In the genomic region with DNA sequence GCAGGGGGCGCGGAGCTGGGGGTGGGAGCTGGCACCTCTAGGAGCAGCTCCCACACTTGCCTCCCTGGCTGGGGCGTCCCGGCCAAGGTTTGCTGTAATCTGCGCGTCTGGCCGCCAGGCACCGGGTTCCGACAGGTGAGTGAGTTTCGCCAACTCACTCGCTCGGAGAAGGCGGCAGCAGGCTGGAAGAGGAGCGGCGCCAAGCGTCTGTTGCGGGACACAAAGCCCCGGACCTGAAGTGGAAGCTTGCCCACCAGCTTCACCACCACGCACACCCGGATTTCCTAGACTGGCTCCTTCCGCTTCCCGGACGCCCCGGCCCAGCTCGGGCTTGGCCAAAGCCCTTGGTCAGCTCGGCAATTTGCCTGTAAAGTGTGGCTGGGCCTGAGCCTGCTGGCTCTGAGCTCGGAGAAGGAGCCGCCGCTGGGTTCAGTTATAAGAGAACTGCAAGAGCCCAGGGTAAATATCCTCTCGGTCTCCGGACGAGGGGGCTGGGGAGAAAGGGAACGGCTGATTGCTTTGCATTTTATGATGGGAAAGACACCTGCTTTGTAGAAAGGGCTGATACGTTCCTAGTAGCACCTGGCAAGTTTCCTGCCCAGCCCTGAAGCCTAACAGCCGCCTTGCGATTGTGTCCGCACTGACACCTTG, we compare ENCODE assay signal across 8 cellular contexts. TPM values are rescaled to one million over a fixed set of nuclear protein-coding genes. Genes with fewer than 3 reads are reported as not detected.
DNase-seq lines count a peak whose midpoint lies in the region; ATAC-seq and TF ChIP-seq lines count a peak whose summit lies in the region.

No MANE protein-coding gene starts in this region.

- TF ChIP-seq POLR2A in heart left ventricle (IDR thresholded peaks at IDR 0.05), result no peak

- H3K27ac ChIP-seq in heart left ventricle, result peak overlapping the region in 11 of 12 donors; percentile 23 to 79 (median 61)

- no peaks in the 10 kb centered on the region for H3K9me3 Mint-ChIP-seq in activated CD4-positive, alpha-beta T cell treated with anti-CD3 and anti-CD28 coated beads, Interleukin-2, amount 10 ng/mL, durations not matched to agents 7 days and 5 days
- no peaks in the 10 kb centered on the region for H3K9me3 Mint-ChIP-seq in activated T-cell treated with anti-CD3 and anti-CD28 coated beads, Interleukin-2, amount 50 U/mL, for 4 hours

- peaks cover 2% of the 10 kb centered on the region for H3K36me3 Mint-ChIP-seq in activated CD4-positive, alpha-beta T cell treated with anti-CD3 and anti-CD28 coated beads, Interleukin-2, amount 10 ng/mL, durations not matched to agents 7 days and 5 days (ENCODE audit: low read depth)
- no peaks in the 10 kb centered on the region for H3K36me3 Mint-ChIP-seq in activated T-cell treated with anti-CD3 and anti-CD28 coated beads, Interleukin-2, amount 50 U/mL, for 4 hours (ENCODE audit: insufficient read depth)

- WGBS in heart left ventricle, 4 donors, result 3 to 7% (median 4%) methylated on average over 19 to 37 of the region's 37 CpGs

- H3K36me3 ChIP-seq in heart left ventricle, result no peaks in the 10 kb centered on the region

- CTCF ChIA-PET in activated CD4-positive, alpha-beta T cell treated with anti-CD3 and anti-CD28 coated beads, Interleukin-2, amount 10 ng/mL, durations not matched to agents 7 days and 5 days (lab: Charles Lee), result interaction anchor here (0.7 kb wide), 1 partner anchor 107 kb away, joined by 3 read pairs; no protein-coding TSS in a partner anchor

- H3K27me3 Mint-ChIP-seq in activated CD4-positive, alpha-beta T cell treated with anti-CD3 and anti-CD28 coated beads, Interleukin-2, amount 10 ng/mL, durations not matched to agents 7 days and 5 days, result peaks cover 46% of the 10 kb centered on the region
- peaks cover 45% of the 10 kb centered on the region for H3K27me3 Mint-ChIP-seq in activated T-cell treated with anti-CD3 and anti-CD28 coated beads, Interleukin-2, amount 50 U/mL, for 4 hours (ENCODE audit: low read depth)

- H3K9me3 ChIP-seq in heart left ventricle, result no peaks in the 10 kb centered on the region

- H3K27me3 ChIP-seq in heart left ventricle, result peaks cover 0 to 26% (median 0%) of the 10 kb centered on the region in 9 donors

- H3K27ac Mint-ChIP-seq in activated CD4-positive, alpha-beta T cell treated with anti-CD3 and anti-CD28 coated beads, Interleukin-2, amount 10 ng/mL, durations not matched to agents 7 days and 5 days, result no peak overlapping the region

- peak overlapping the region; percentile 41 to 77 (median 56) for H3K4me3 ChIP-seq in heart left ventricle

- H3K4me1 Mint-ChIP-seq in activated CD4-positive, alpha-beta T cell treated with anti-CD3 and anti-CD28 coated beads, Interleukin-2, amount 10 ng/mL, durations not matched to agents 7 days and 5 days, result peaks cover 13% of the 10 kb centered on the region
- H3K4me1 Mint-ChIP-seq in activated T-cell treated with anti-CD3 and anti-CD28 coated beads, Interleukin-2, amount 50 U/mL, for 4 hours (ENCODE audit: low read depth), result peaks cover 15% of the 10 kb centered on the region

- peak overlapping the region; percentile 61 for H3K4me3 Mint-ChIP-seq in activated CD4-positive, alpha-beta T cell treated with anti-CD3 and anti-CD28 coated beads, Interleukin-2, amount 10 ng/mL, durations not matched to agents 7 days and 5 days
- peak overlapping the region; percentile 40 for H3K4me3 Mint-ChIP-seq in activated T-cell treated with anti-CD3 and anti-CD28 coated beads, Interleukin-2, amount 50 U/mL, for 4 hours

- POLR2A ChIA-PET in activated CD4-positive, alpha-beta T cell treated with anti-CD3 and anti-CD28 coated beads, Interleukin-2, amount 10 ng/mL, durations not matched to agents 7 days and 5 days (lab: Charles Lee), result no interaction called here

- TF ChIP-seq CTCF in heart left ventricle (IDR thresholded peaks at IDR 0.05), result peak in 2 of 12 donors; percentile 10 to 11

- intact Hi-C loops in heart left ventricle (cut with DNase I), result loop anchor here (2.0 to 10.0 kb wide), 12 partner anchors 36 to 194 kb away; no protein-coding TSS in a partner anchor

- peaks cover 0 to 26% (median 9%) of the 10 kb centered on the region in 12 donors for H3K4me1 ChIP-seq in heart left ventricle

- ATAC-seq in activated T-cell treated with anti-CD3 and anti-CD28 coated beads, Interleukin-2, amount 50 U/mL, for 4 hours, result peak in 1 of 2 donors; percentile 45
- peak; percentile 34 to 87 (median 82) for ATAC-seq in heart left ventricle
- ATAC-seq in HG03520 (IDR thresholded peaks at IDR 0.05; ENCODE audit: unreplicated experiment), result no peak
- no peak for ATAC-seq in HG02970 (IDR thresholded peaks at IDR 0.05; ENCODE audit: low FRiP score, unreplicated experiment)

- DNase-seq in activated CD4-positive, alpha-beta T cell treated with anti-CD3 and anti-CD28 coated beads, Interleukin-2, amount 10 ng/mL, durations not matched to agents 7 days and 5 days, result no peak
- no peak for DNase-seq in activated CD4-positive, alpha-beta T cell treated with anti-CD3 and anti-CD28 coated beads for 4 hours
- no peak for DNase-seq in activated T-cell treated with anti-CD3 and anti-CD28 coated beads, Interleukin-2, amount 50 U/mL, for 4 hours
- DNase-seq in heart left ventricle (peak; percentile 63 to 85 (median 69)), pons (ENCODE audit: low spot score) (peak; percentile 28), occipital lobe (lab: John Stamatoyannopoulos, UW) (no peak)

RNA-seq across cellular contexts. Expression of a gene that starts 0.5 kb away (rescaled TPM):
- total RNA-seq in activated CD4-positive, alpha-beta T cell treated with anti-CD3 and anti-CD28 coated beads, Interleukin-2, amount 10 ng/mL, durations not matched to agents 7 days and 5 days, result not detected
- total RNA-seq in activated T-cell treated with anti-CD3 and anti-CD28 coated beads, Interleukin-2, amount 50 U/mL, for 4 hours, result under 1 TPM in 2 of 3 donors, not detected in 1; 0.11 TPM
- total RNA-seq in heart left ventricle, result 1 to 10 TPM in 6 of 9 donors, under 1 TPM in 3; 0.53 to 6.5 (median 1.4) TPM
- polyA plus RNA-seq in heart left ventricle, result under 1 TPM; 0.38 to 0.79 TPM
- total RNA-seq in occipital lobe, result 0.31 TPM

Comparison
In these comparisons a context has a peak if more than half of its experiments do, and no peak if none do; other contexts are left out.
1. DNase-seq: peak in heart left ventricle (5 of 5) and pons (single experiment); none in activated CD4-positive, alpha-beta T cell treated with anti-CD3 and anti-CD28 coated beads, Interleukin-2, amount 10 ng/mL, durations not matched to agents 7 days and 5 days (single experiment), activated CD4-positive, alpha-beta T cell treated with anti-CD3 and anti-CD28 coated beads for 4 hours (0 of 2), activated T-cell treated with anti-CD3 and anti-CD28 coated beads, Interleukin-2, amount 50 U/mL, for 4 hours (single experiment) and occipital lobe (single experiment).
2. ATAC-seq: peak in heart left ventricle (4 of 4); none in HG03520 (single experiment) and HG02970 (single experiment).